Comparison of ENCODE assay signal across 1 cellular context in genomic region chr3:65666426-65667091, GRCh38.
TF ChIP-seq lines count a peak whose summit lies in the region.

No MANE protein-coding gene starts in this region.

TF ChIP-seq in H1, 55 proteins besides CTCF, POLR2A, EP300 and RAD21 (continued from another document):
- no peak for TF ChIP-seq SIN3A (conservative IDR thresholded peaks at IDR 0.05 in 1 of 2, IDR thresholded peaks at IDR 0.05 in 1 of 2; ENCODE audit: low read depth in 1 of 2, low read length in 2 of 2)
- TF ChIP-seq SP1 (IDR thresholded peaks at IDR 0.05; ENCODE audit: low read depth, low read length), result no peak
